Comparison of ENCODE assay signal across 8 cellular contexts in genomic region chr5:180353226-180353962, GRCh38. TPM values are rescaled to one million over a fixed set of nuclear protein-coding genes. Genes with fewer than 3 reads are reported as not detected.
A peak's percentile ranks its signal among the peaks of the same experiment; 100 is the strongest.
DNase-seq lines count a peak whose midpoint lies in the region; ATAC-seq and TF ChIP-seq lines count a peak whose summit lies in the region.

TSS of gene GFPT2 (minus strand) at chr5:180353336. CDS start at chr5:180353217, 119 bp downstream.

- WGBS in right cardiac atrium, result under 1% methylated on average over 78 of the region's 78 CpGs

- no peaks in the 10 kb centered on the region for H3K36me3 ChIP-seq in BE2C
- H3K36me3 ChIP-seq in ascending aorta, result no peaks in the 10 kb centered on the region
- no peaks in the 10 kb centered on the region for H3K36me3 ChIP-seq in upper lobe of right lung

- TF ChIP-seq CTCF in BE2C (IDR thresholded peaks at IDR 0.05; ENCODE audit: low read depth, low read length) (no peak), GM20000 (IDR thresholded peaks at IDR 0.05; ENCODE audit: extremely low read depth, missing control alignments) (no peak), ascending aorta (IDR thresholded peaks at IDR 0.05) (no peak), upper lobe of right lung (IDR thresholded peaks at IDR 0.05) (no peak)

- H3K9me3 ChIP-seq in BE2C (no peaks in the 10 kb centered on the region), ascending aorta (no peaks in the 10 kb centered on the region), right cardiac atrium (ENCODE audit: control insufficient read depth, low read length) (no peaks in the 10 kb centered on the region), upper lobe of right lung (no peaks in the 10 kb centered on the region)

- ATAC-seq in right cardiac atrium (peak; percentile 96 to 97), upper lobe of right lung (peak; percentile 94)

- peak; percentile 89 for DNase-seq in BE2C
- peak; percentile 93 for DNase-seq in GM20000 (ENCODE audit: low spot score)
- peak; percentile 87 for DNase-seq in HuH-7.5 (ENCODE audit: low spot score)
- peak; percentile 69 for DNase-seq in T1000 (lab: John Stamatoyannopoulos, UW)
- DNase-seq in ascending aorta (ENCODE audit: low spot score in 2 of 2), result peak; percentile 35 to 91
- peak; percentile 89 to 94 (median 93) for DNase-seq in right cardiac atrium
- peak; percentile 13 for DNase-seq in pulmonary artery endothelial cell (ENCODE audit: low read depth, low spot score)
- DNase-seq in upper lobe of right lung, result peak; percentile 88

- intact Hi-C loops in ascending aorta (cut with DNase I) (loop anchor here (1.0 to 10.0 kb wide), 5 partner anchors 60 to 891 kb away; partner anchors contain the start of genes CNOT6, MGAT1, RACK1 and TRIM7), right cardiac atrium (cut with DNase I) (no loop called here), upper lobe of right lung (cut with DNase I) (no loop called here)

- no peaks in the 10 kb centered on the region; the same call in 1 of the 2 replicates for H3K4me1 ChIP-seq in BE2C
- peaks cover 0 to 3% of the 10 kb centered on the region in 2 donors for H3K4me1 ChIP-seq in ascending aorta
- no peaks in the 10 kb centered on the region for H3K4me1 ChIP-seq in right cardiac atrium (ENCODE audit: control insufficient read depth, insufficient read depth, low read length)
- peaks cover 9% of the 10 kb centered on the region for H3K4me1 ChIP-seq in upper lobe of right lung

- H3K27me3 ChIP-seq in BE2C, result peaks cover 27% of the 10 kb centered on the region
- no peaks in the 10 kb centered on the region for H3K27me3 ChIP-seq in ascending aorta
- no peaks in the 10 kb centered on the region for H3K27me3 ChIP-seq in right cardiac atrium (ENCODE audit: control insufficient read depth, insufficient read depth)
- H3K27me3 ChIP-seq in upper lobe of right lung, result peaks cover 30% of the 10 kb centered on the region

- peak within 1 kb of the TSS; percentile 66 for H3K4me3 ChIP-seq in BE2C (ENCODE audit: low read depth, low read length)
- H3K4me3 ChIP-seq in ascending aorta, result peak within 1 kb of the TSS; percentile 83 to 88
- peak within 1 kb of the TSS; percentile 55 for H3K4me3 ChIP-seq in right cardiac atrium (ENCODE audit: low read length)
- peak within 1 kb of the TSS; percentile 69 for H3K4me3 ChIP-seq in upper lobe of right lung

- peak within 1 kb of the TSS; percentile 51 to 62 for H3K27ac ChIP-seq in ascending aorta
- no peak within 1 kb of the TSS for H3K27ac ChIP-seq in right cardiac atrium (ENCODE audit: low read length)
- peak within 1 kb of the TSS; percentile 66 for H3K27ac ChIP-seq in upper lobe of right lung

RNA-seq across cellular contexts. Expression of gene GFPT2, which starts in this region (rescaled TPM):
- 0.25 TPM for polyA plus RNA-seq in BE2C (2012; ENCODE audit: insufficient read depth, insufficient read length, low read depth)
- total RNA-seq in ascending aorta (25.2 TPM), right cardiac atrium (10 to 100 TPM in 1 of 4 donors, 1 to 10 TPM in 3; 2.3 to 25.6 (median 7.0) TPM), pulmonary artery endothelial cell (0.46 and 8.6 TPM in 2 replicates), upper lobe of right lung (20.4 TPM)
- polyA plus RNA-seq in right cardiac atrium, result 5.7 TPM

Comparison
In these comparisons a context has a peak if more than half of its experiments do, and no peak if none do; other contexts are left out.
1. DNase-seq: peak in every context shown above with its lines; median percentile 93 in GM20000; 93 in right cardiac atrium; 89 in BE2C; 88 in upper lobe of right lung; 87 in HuH-7.5; 69 in T1000; 63 in ascending aorta; 13 in pulmonary artery endothelial cell.